In the genomic region with DNA sequence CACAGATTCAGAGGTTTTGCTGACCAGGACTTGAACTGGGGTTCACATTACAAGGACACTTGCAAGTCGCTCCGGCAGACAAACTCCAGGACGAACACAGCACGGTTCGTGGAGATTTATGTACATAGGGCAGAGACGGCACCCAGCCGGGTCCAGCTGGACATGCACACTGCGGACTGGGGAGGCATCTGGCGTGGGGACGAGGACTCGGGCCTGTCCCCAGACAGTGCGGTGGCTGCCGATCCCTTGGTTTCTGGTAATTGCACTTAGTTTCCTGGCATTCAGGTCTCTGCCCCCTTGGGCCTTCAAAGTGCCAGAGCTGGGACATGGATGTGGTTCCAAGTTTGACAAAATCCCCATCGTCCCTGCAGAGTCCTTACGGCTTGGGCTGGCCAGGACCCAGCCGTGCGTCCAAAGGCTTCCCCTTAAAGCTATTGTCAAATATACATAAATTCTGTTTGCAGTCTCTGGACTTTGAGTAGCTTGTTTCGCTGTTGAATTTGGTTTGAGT, we compare ENCODE assay signal across 28 cellular contexts. TPM values are rescaled to one million over a fixed set of nuclear protein-coding genes. Genes with fewer than 3 reads are reported as not detected.
"Had no signal": no experiment of that assay in that cellular context is flagged by ENCODE, and none has a peak within 500 bp of the region (broad histone marks: within the 10 kb centered on the region; RNA-seq: fewer than 3 reads in every experiment).

No MANE protein-coding gene starts in this region.

- H3K27me3 Mint-ChIP-seq: activated CD4-positive, alpha-beta memory T cell treated with anti-CD3 and anti-CD28 coated beads for 36 hours; activated CD4-positive, alpha-beta T cell treated with anti-CD3 and anti-CD28 coated beads for 36 hours; activated CD4-positive, alpha-beta T cell treated with anti-CD3 and anti-CD28 coated beads, Interleukin-2, amount 10 ng/mL, durations not matched to agents 24 days and 14 days; activated T-helper 17 cell treated with anti-CD3 and anti-CD28 coated beads, Interleukin-2, amount 50 U/mL, for 72 hours; central memory CD8-positive, alpha-beta T cell had no signal

- H3K4me1 Mint-ChIP-seq: activated CD4-positive, alpha-beta T cell treated with anti-CD3 and anti-CD28 coated beads for 36 hours; activated CD4-positive, alpha-beta T cell treated with anti-CD3 and anti-CD28 coated beads, Interleukin-2, amount 10 ng/mL, durations not matched to agents 24 days and 14 days; activated T-helper 17 cell treated with anti-CD3 and anti-CD28 coated beads, Interleukin-2, amount 50 U/mL, for 72 hours; central memory CD8-positive, alpha-beta T cell had no signal

- H3K36me3 Mint-ChIP-seq: activated CD4-positive, alpha-beta memory T cell treated with anti-CD3 and anti-CD28 coated beads for 36 hours; activated naive CD8-positive, alpha-beta T cell had no signal

- H3K9me3 Mint-ChIP-seq: activated CD4-positive, alpha-beta memory T cell treated with anti-CD3 and anti-CD28 coated beads for 36 hours; activated CD4-positive, alpha-beta T cell treated with anti-CD3 and anti-CD28 coated beads, Interleukin-2, amount 10 ng/mL, durations not matched to agents 24 days and 14 days; activated T-cell treated with anti-CD3 and anti-CD28 coated beads, Interleukin-2, amount 50 U/mL, for 4 hours; activated T-helper 17 cell treated with anti-CD3 and anti-CD28 coated beads, Interleukin-2, amount 50 U/mL, for 72 hours; central memory CD8-positive, alpha-beta T cell had no signal

- ATAC-seq: activated CD4-positive, alpha-beta T cell treated with anti-CD3 and anti-CD28 coated beads for 36 hours; activated CD8-positive, alpha-beta T cell treated with anti-CD3 and anti-CD28 coated beads, Interleukin-2, amount 10 ng/mL, durations not matched to agents 7 days and 5 days; activated T-cell treated with anti-CD3 and anti-CD28 coated beads, Interleukin-2, amount 50 U/mL, for 4 hours; activated T-helper 17 cell treated with anti-CD3 and anti-CD28 coated beads, Interleukin-2, amount 50 U/mL, for 72 hours; gastroesophageal sphincter had no signal

- DNase-seq: activated CD4-positive, alpha-beta memory T cell treated with anti-CD3 and anti-CD28 coated beads for 36 hours; activated CD4-positive, alpha-beta T cell treated with anti-CD3 and anti-CD28 coated beads for 36 hours; activated CD4-positive, alpha-beta T cell treated with anti-CD3 and anti-CD28 coated beads, Interleukin-2, amount 10 ng/mL, durations not matched to agents 24 days and 14 days; activated CD4-positive, CD25-positive, alpha-beta regulatory T cell; activated CD4-positive, CD25-positive, alpha-beta regulatory T cell treated with anti-CD3 and anti-CD28 coated beads, Interleukin-2, amount 50 U/mL, for 72 hours; activated CD8-positive, alpha-beta T cell treated with anti-CD3 and anti-CD28 coated beads, Interleukin-2, amount 10 ng/mL, durations not matched to agents 7 days and 5 days; activated effector memory CD4-positive, alpha-beta T cell treated with Interleukin-2 at 50 U/mL for 16 hours; activated gamma-delta T cell treated with Interleukin-2 at 50 U/mL for 16 hours; activated naive CD4-positive, alpha-beta T cell treated with anti-CD3 and anti-CD28 coated beads, Interleukin-2, amount 50 U/mL, for 16 hours; activated naive CD4-positive, alpha-beta T cell treated with Interleukin-2 at 50 U/mL for 16 hours; activated T-cell treated with anti-CD3 and anti-CD28 coated beads, Interleukin-2, amount 50 U/mL, for 4 hours; amniotic stem cell; anterior cingulate cortex; brain microvascular endothelial cell; colonic mucosa; effector CD8-positive, alpha-beta T cell; esophagus squamous epithelium; foreskin melanocyte; T-helper 2 cell had no signal

- H3K4me3 Mint-ChIP-seq: activated CD4-positive, alpha-beta memory T cell treated with anti-CD3 and anti-CD28 coated beads for 36 hours; activated CD4-positive, alpha-beta T cell treated with anti-CD3 and anti-CD28 coated beads for 36 hours; activated CD4-positive, alpha-beta T cell treated with anti-CD3 and anti-CD28 coated beads, Interleukin-2, amount 10 ng/mL, durations not matched to agents 24 days and 14 days; activated CD8-positive, alpha-beta T cell treated with anti-CD3 and anti-CD28 coated beads, Interleukin-2, amount 10 ng/mL, durations not matched to agents 7 days and 5 days; activated naive CD8-positive, alpha-beta T cell; activated T-cell treated with anti-CD3 and anti-CD28 coated beads, Interleukin-2, amount 50 U/mL, for 4 hours; activated T-helper 17 cell treated with anti-CD3 and anti-CD28 coated beads, Interleukin-2, amount 50 U/mL, for 72 hours; central memory CD8-positive, alpha-beta T cell had no signal

- H3K27ac Mint-ChIP-seq: activated CD4-positive, alpha-beta memory T cell treated with anti-CD3 and anti-CD28 coated beads for 36 hours; activated CD4-positive, alpha-beta T cell treated with anti-CD3 and anti-CD28 coated beads for 36 hours; activated CD4-positive, alpha-beta T cell treated with anti-CD3 and anti-CD28 coated beads, Interleukin-2, amount 10 ng/mL, durations not matched to agents 24 days and 14 days; activated CD8-positive, alpha-beta T cell treated with anti-CD3 and anti-CD28 coated beads, Interleukin-2, amount 10 ng/mL, durations not matched to agents 7 days and 5 days; activated naive CD8-positive, alpha-beta T cell; activated T-helper 17 cell treated with anti-CD3 and anti-CD28 coated beads, Interleukin-2, amount 50 U/mL, for 72 hours had no signal

RNA-seq across cellular contexts. Expression of a gene that starts 6.3 kb away (rescaled TPM):
- total RNA-seq: bronchial epithelial cell, endothelial cell of umbilical vein, fibroblast of lung, fibroblast of villous mesenchyme, glomerular endothelial cell had no signal
